32 cellular contexts compared by ENCODE assay signal in the genomic region with DNA sequence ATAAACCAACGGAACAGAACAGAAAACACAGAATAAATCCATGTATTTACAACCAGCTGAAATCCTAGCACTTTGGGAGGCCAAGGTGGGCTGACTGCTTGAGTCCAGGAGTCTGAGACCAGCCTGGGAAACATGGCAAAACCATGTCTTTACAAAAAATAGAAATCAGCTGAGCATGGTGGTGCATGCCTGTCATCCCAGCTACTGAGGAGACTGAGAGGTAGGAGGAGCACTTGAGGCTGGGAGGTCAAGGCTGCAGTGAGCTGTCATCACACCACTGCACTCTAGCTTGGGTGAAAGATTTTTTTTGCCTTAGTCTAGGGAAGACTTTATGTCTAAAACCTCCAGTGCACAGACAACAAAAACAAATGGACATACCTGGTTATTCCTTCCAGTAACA.
"Had no signal": no experiment of that assay in that cellular context is flagged by ENCODE, and none has a peak within 500 bp of the region (broad histone marks: within the 10 kb centered on the region; RNA-seq: fewer than 3 reads in every experiment).

No MANE protein-coding gene starts in this region.

- H3K27me3 Mint-ChIP-seq: naive B cell; stimulated activated naive CD8-positive, alpha-beta T cell treated with anti-CD3 and anti-CD28 coated beads, Interleukin-15, Interleukin-2, amounts not matched to agents 100 ng/mL and 50 ng/mL, for 24 hours had no signal

- DNase-seq: hypothalamus; immature natural killer cell; kidney; left colon; left lung; lower lobe of right lung; mammary epithelial cell; mesendoderm; naive B cell; natural killer cell; nephron progenitor cell; occipital lobe; stimulated activated CD4-positive, alpha-beta T cell treated with anti-CD3 and anti-CD28 coated beads, Interleukin-12 subunit alpha, Interleukin-12 subunit beta, amount 100 ng/mL, for 4 hours; stimulated activated CD4-positive, alpha-beta T cell treated with anti-CD3 and anti-CD28 coated beads, Interleukin-15, amount 100 ng/mL, for 24 hours; stimulated activated CD4-positive, alpha-beta T cell treated with anti-CD3 and anti-CD28 coated beads, Interleukin-2, amount 100 ng/mL, for 24 hours; stimulated activated CD4-positive, alpha-beta T cell treated with anti-CD3 and anti-CD28 coated beads, Interleukin-4, amount 100 ng/mL, for 1 hour; stimulated activated naive CD4-positive, alpha-beta T cell; tibial artery; trophoblast cell; upper lobe of right lung had no signal

- H3K27ac Mint-ChIP-seq: immature natural killer cell; mesothelial cell of epicardium; natural killer cell; nephron progenitor cell; neural progenitor cell; stimulated activated naive CD8-positive, alpha-beta T cell treated with anti-CD3 and anti-CD28 coated beads, Interleukin-15, Interleukin-2, amounts not matched to agents 100 ng/mL and 50 ng/mL, for 24 hours had no signal

- ATAC-seq: left colon, left lung, lower lobe of right lung, natural killer cell, sciatic nerve, upper lobe of right lung had no signal

- H3K27me3 ChIP-seq: left lung, neural progenitor cell, neutrophil, right atrium auricular region, suprapubic skin, tibial artery, upper lobe of right lung had no signal

- H3K4me3 Mint-ChIP-seq: immature natural killer cell; mesothelial cell of epicardium; naive B cell; natural killer cell; nephron progenitor cell; neural progenitor cell; stimulated activated naive CD8-positive, alpha-beta T cell treated with anti-CD3 and anti-CD28 coated beads, Interleukin-15, Interleukin-2, amounts not matched to agents 100 ng/mL and 50 ng/mL, for 24 hours had no signal

- H3K4me1 ChIP-seq: left lung, lower lobe of right lung, neural progenitor cell, parathyroid adenoma, right atrium auricular region, suprapubic skin, tibial artery, upper lobe of right lung had no signal

- H3K36me3 ChIP-seq: lower lobe of right lung, neural progenitor cell, neutrophil, right atrium auricular region, thoracic aorta, upper lobe of right lung had no signal

- H3K4me3 ChIP-seq: left lung, lower lobe of right lung, neural progenitor cell, right atrium auricular region, skin epidermis, suprapubic skin, thoracic aorta, tibial artery, upper lobe of right lung had no signal

- H3K4me1 Mint-ChIP-seq: immature natural killer cell, mesothelial cell of epicardium, natural killer cell, nephron progenitor cell, neural progenitor cell had no signal

- H3K27ac ChIP-seq: left lung, lower lobe of right lung, neural progenitor cell, neutrophil, parathyroid adenoma, right atrium auricular region, skin epidermis, suprapubic skin, thoracic aorta, tibial artery, upper lobe of right lung had no signal

- FAIRE-seq: islet of Langerhans, kidney, urothelium cell line had no signal
